In the genomic region with DNA sequence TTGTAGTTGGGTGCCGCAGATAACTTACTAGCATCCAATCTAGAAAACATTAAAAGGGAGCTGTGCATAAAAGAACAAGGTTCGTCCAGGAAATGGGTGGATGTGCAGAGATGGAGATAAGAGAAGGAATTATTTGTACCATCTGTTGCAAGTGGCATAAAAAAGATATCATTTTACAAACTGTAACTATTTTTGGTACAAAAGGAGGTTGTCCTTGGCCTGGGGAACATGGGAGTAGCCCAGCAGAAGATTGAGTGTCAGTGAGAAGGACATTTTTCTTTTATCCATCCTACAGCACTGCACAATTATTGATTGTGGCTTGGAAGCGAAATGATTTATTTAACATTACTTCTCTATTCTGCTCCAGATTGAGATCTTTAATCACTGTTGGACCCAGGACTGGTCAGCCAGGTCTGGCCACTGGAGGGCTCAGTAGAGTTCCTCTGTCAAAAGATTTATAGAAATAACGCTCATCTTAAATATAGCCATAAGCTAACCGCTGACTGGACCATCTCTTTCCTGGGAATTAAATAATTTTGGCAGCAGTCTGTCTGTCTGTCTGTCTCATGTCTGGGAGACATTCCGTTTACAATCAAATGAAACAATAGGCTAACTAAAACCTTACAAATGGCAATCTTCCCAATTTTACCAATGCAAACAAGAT, we compare ENCODE assay signal across 1 cellular context.
TF ChIP-seq lines count a peak whose summit lies in the region.

No MANE protein-coding gene starts in this region.

TF ChIP-seq in SK-N-SH, 30 proteins besides CTCF, POLR2A, EP300 and RAD21:
- no peak for TF ChIP-seq RCOR1 (IDR thresholded peaks at IDR 0.05; ENCODE audit: low read length)
- no peak for TF ChIP-seq YY1 (IDR thresholded peaks at IDR 0.05; ENCODE audit: low read depth)
- no peak for TF ChIP-seq JUND (IDR thresholded peaks at IDR 0.05)
- no peak for TF ChIP-seq EZH2phosphoT487 (IDR thresholded peaks at IDR 0.05; ENCODE audit: borderline replicate concordance, low read depth)
- TF ChIP-seq CHD2 (IDR thresholded peaks at IDR 0.05; ENCODE audit: low read length, partially characterized antibody), result no peak
- TF ChIP-seq SIN3A (IDR thresholded peaks at IDR 0.05; ENCODE audit: borderline replicate concordance, low read depth, low read length), result no peak
- TF ChIP-seq RXRA (IDR thresholded peaks at IDR 0.05; ENCODE audit: borderline replicate concordance, low read depth), result no peak
- TF ChIP-seq FOXM1 (IDR thresholded peaks at IDR 0.05; ENCODE audit: low read depth), result no peak
- TF ChIP-seq RFX5 (IDR thresholded peaks at IDR 0.05; ENCODE audit: low read length), result no peak
- no peak for TF ChIP-seq GABPA (IDR thresholded peaks at IDR 0.05; ENCODE audit: low read depth)
- no peak for TF ChIP-seq NRF1 (IDR thresholded peaks at IDR 0.05; ENCODE audit: low read depth, low read length)
- TF ChIP-seq, protein P1, sequence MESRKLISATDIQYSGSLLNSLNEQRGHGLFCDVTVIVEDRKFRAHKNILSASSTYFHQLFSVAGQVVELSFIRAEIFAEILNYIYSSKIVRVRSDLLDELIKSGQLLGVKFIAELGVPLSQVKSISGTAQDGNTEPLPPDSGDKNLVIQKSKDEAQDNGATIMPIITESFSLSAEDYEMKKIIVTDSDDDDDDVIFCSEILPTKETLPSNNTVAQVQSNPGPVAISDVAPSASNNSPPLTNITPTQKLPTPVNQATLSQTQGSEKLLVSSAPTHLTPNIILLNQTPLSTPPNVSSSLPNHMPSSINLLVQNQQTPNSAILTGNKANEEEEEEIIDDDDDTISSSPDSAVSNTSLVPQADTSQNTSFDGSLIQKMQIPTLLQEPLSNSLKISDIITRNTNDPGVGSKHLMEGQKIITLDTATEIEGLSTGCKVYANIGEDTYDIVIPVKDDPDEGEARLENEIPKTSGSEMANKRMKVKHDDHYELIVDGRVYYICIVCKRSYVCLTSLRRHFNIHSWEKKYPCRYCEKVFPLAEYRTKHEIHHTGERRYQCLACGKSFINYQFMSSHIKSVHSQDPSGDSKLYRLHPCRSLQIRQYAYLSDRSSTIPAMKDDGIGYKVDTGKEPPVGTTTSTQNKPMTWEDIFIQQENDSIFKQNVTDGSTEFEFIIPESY (IDR thresholded peaks at IDR 0.05; ENCODE audit: borderline replicate concordance, low read depth), result no peak
- no peak for TF ChIP-seq GATA2 (CRISPR knock-in tag; IDR thresholded peaks at IDR 0.05)
- no peak for TF ChIP-seq FOXJ3 (CRISPR knock-in tag; IDR thresholded peaks at IDR 0.05)
- peak; percentile 33; the same call in 1 of the 2 replicates for TF ChIP-seq SMC3 (IDR thresholded peaks at IDR 0.05; ENCODE audit: low read depth, low read length)
- no peak for TF ChIP-seq POLR2AphosphoS5 (IDR thresholded peaks at IDR 0.05; ENCODE audit: low read depth, low read length)
- peak; percentile 79; the same call in 1 of the 2 replicates for TF ChIP-seq MEF2A (IDR thresholded peaks at IDR 0.05; ENCODE audit: borderline replicate concordance, low read depth)
- TF ChIP-seq TCF12 (IDR thresholded peaks at IDR 0.05), result peak; percentile 80
- TF ChIP-seq, protein P2, sequence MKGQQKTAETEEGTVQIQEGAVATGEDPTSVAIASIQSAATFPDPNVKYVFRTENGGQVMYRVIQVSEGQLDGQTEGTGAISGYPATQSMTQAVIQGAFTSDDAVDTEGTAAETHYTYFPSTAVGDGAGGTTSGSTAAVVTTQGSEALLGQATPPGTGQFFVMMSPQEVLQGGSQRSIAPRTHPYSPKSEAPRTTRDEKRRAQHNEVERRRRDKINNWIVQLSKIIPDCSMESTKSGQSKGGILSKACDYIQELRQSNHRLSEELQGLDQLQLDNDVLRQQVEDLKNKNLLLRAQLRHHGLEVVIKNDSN (IDR thresholded peaks at IDR 0.05; ENCODE audit: borderline replicate concordance, low read depth), result no peak
- TF ChIP-seq ELF1 (IDR thresholded peaks at IDR 0.05), result 0 out of 2 replicates have a peak, but pooled peaks have one; percentile 11
- no peak for TF ChIP-seq TAF1 (IDR thresholded peaks at IDR 0.05; ENCODE audit: borderline replicate concordance, low read depth, low read length)
- 0 out of 2 replicates have a peak, but pooled peaks have one; percentile 15 for TF ChIP-seq NFIC (IDR thresholded peaks at IDR 0.05; ENCODE audit: borderline replicate concordance)
- TF ChIP-seq, protein P3, sequence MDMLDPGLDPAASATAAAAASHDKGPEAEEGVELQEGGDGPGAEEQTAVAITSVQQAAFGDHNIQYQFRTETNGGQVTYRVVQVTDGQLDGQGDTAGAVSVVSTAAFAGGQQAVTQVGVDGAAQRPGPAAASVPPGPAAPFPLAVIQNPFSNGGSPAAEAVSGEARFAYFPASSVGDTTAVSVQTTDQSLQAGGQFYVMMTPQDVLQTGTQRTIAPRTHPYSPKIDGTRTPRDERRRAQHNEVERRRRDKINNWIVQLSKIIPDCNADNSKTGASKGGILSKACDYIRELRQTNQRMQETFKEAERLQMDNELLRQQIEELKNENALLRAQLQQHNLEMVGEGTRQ (IDR thresholded peaks at IDR 0.05; ENCODE audit: borderline replicate concordance, low read depth, low read length), result no peak
- TF ChIP-seq, protein P4, sequence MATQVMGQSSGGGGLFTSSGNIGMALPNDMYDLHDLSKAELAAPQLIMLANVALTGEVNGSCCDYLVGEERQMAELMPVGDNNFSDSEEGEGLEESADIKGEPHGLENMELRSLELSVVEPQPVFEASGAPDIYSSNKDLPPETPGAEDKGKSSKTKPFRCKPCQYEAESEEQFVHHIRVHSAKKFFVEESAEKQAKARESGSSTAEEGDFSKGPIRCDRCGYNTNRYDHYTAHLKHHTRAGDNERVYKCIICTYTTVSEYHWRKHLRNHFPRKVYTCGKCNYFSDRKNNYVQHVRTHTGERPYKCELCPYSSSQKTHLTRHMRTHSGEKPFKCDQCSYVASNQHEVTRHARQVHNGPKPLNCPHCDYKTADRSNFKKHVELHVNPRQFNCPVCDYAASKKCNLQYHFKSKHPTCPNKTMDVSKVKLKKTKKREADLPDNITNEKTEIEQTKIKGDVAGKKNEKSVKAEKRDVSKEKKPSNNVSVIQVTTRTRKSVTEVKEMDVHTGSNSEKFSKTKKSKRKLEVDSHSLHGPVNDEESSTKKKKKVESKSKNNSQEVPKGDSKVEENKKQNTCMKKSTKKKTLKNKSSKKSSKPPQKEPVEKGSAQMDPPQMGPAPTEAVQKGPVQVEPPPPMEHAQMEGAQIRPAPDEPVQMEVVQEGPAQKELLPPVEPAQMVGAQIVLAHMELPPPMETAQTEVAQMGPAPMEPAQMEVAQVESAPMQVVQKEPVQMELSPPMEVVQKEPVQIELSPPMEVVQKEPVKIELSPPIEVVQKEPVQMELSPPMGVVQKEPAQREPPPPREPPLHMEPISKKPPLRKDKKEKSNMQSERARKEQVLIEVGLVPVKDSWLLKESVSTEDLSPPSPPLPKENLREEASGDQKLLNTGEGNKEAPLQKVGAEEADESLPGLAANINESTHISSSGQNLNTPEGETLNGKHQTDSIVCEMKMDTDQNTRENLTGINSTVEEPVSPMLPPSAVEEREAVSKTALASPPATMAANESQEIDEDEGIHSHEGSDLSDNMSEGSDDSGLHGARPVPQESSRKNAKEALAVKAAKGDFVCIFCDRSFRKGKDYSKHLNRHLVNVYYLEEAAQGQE (IDR thresholded peaks at IDR 0.05; ENCODE audit: low read depth, low read length), result no peak
- no peak for TF ChIP-seq TEAD4 (IDR thresholded peaks at IDR 0.05; ENCODE audit: borderline replicate concordance, insufficient read depth)
- TF ChIP-seq, protein P5, sequence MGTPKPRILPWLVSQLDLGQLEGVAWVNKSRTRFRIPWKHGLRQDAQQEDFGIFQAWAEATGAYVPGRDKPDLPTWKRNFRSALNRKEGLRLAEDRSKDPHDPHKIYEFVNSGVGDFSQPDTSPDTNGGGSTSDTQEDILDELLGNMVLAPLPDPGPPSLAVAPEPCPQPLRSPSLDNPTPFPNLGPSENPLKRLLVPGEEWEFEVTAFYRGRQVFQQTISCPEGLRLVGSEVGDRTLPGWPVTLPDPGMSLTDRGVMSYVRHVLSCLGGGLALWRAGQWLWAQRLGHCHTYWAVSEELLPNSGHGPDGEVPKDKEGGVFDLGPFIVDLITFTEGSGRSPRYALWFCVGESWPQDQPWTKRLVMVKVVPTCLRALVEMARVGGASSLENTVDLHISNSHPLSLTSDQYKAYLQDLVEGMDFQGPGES (IDR thresholded peaks at IDR 0.05; ENCODE audit: low read depth, low read length), result no peak
- no peak for TF ChIP-seq FOSL2 (IDR thresholded peaks at IDR 0.05; ENCODE audit: borderline replicate concordance, low read depth)
- no peak for TF ChIP-seq MXI1 (IDR thresholded peaks at IDR 0.05; ENCODE audit: low read depth, low read length)
- TF ChIP-seq, protein P6, sequence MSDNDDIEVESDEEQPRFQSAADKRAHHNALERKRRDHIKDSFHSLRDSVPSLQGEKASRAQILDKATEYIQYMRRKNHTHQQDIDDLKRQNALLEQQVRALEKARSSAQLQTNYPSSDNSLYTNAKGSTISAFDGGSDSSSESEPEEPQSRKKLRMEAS (IDR thresholded peaks at IDR 0.05; ENCODE audit: low read depth), result no peak
- TF ChIP-seq, protein P7, sequence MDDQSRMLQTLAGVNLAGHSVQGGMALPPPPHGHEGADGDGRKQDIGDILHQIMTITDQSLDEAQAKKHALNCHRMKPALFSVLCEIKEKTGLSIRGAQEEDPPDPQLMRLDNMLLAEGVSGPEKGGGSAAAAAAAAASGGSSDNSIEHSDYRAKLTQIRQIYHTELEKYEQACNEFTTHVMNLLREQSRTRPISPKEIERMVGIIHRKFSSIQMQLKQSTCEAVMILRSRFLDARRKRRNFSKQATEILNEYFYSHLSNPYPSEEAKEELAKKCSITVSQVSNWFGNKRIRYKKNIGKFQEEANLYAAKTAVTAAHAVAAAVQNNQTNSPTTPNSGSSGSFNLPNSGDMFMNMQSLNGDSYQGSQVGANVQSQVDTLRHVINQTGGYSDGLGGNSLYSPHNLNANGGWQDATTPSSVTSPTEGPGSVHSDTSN (IDR thresholded peaks at IDR 0.05), result peak; percentile 22; the same call in 1 of the 2 replicates
